ENCODE assay signal across 17 cellular contexts in genomic region chr4:34850983-34851382, GRCh38.
DNase-seq lines count a peak whose midpoint lies in the region; ATAC-seq and TF ChIP-seq lines count a peak whose summit lies in the region.
"Had no signal": no experiment of that assay in that cellular context is flagged by ENCODE, and none has a peak within 500 bp of the region (broad histone marks: within the 10 kb centered on the region; RNA-seq: fewer than 3 reads in every experiment).

No MANE protein-coding gene starts in this region.

- ATAC-seq in GM21367 (IDR thresholded peaks at IDR 0.05; ENCODE audit: unreplicated experiment) (no peak), left ventricle myocardium superior (no peak)

- TF ChIP-seq CTCF in fibroblast of mammary gland (conservative IDR thresholded peaks at IDR 0.05; ENCODE audit: control insufficient read depth, insufficient read depth, low read depth, low read length), result no peak

- intact Hi-C loops in left ventricle myocardium superior (cut with micrococcal nuclease), result no loop called here

- H3K4me3 ChIP-seq in fibroblast of mammary gland (ENCODE audit: control insufficient read depth, low read depth, low read length) (no peak overlapping the region), skeletal muscle cell (ENCODE audit: low read depth, low read length) (no peak overlapping the region)

- peak; percentile 30 for DNase-seq in EL
- peak; percentile 34 for DNase-seq in NCI-H226
- peak; percentile 17 for DNase-seq in fibroblast of mammary gland (ENCODE audit: low read depth)
- peak; percentile 60 for DNase-seq in skeletal muscle cell (ENCODE audit: low read depth)
- DNase-seq in stimulated activated naive CD4-positive, alpha-beta T cell (lab: John Stamatoyannopoulos, UW), result no peak
- no peak for DNase-seq in left ventricle myocardium superior
- DNase-seq: ACHN; CD8-positive, alpha-beta memory T cell; H9; KBM-7; NCI-H1048; NCI-H1694; NCI-H2107; NCI-H345; NCI-H526 treated with DMSO at 0.1 percent for 48 hours; OCI-M1 had no signal

Comparison
In these comparisons a context has a peak if more than half of its experiments do, and no peak if none do; other contexts are left out.
1. DNase-seq: peak in EL (single experiment), NCI-H226 (single experiment), fibroblast of mammary gland (single experiment) and skeletal muscle cell (single experiment); none in stimulated activated naive CD4-positive, alpha-beta T cell (0 of 6) and left ventricle myocardium superior (single experiment).